Comparison of ENCODE assay signal across 9 cellular contexts in the genomic region with DNA sequence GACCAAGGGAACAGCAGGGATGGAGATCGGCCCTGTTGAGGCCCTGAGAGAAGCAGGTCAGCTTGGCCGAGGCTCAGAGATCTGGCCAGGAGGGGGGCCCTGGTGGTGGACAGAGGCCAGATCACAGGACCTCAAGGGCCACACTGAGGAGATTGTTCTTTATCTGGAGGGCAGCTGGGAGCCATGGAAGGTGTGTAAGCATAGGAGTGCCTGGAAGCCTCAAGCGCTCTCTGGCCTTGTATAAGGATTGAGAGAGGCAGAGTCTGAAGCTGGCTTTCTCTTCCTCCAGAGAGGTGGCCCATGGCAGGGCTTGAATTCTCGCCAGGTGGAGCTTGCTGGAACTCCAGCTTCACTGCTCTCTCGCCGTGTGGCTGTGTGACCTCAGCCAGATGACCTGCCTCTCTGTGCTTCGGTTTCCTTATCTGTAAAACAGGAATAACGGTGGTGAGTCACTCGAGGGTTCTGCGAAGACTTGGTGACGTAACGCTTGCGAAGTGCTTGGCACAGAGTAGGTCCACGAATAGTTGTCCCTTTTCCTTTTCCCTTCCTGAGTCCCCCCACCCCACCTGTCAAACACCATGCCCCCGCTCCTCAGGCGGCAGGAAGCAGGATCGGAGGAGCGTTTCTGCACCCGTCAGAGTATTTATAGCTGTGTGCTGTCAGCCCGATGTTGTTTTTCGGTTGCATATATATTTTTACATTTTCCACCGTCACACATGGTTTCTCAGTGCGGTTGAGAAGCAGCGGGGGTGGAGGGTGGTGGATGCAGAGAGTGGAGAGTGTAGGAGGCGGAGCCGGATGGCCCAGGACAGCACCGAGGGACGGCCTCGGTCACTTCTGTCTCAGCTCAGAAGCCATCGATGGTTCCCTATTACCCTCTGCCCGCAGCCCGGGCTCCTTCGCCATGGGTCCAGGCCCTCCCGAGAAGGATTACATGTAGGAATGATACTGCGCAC. TPM values are rescaled to one million over a fixed set of nuclear protein-coding genes. Genes with fewer than 3 reads are reported as not detected.
A peak's percentile ranks its signal among the peaks of the same experiment; 100 is the strongest.
DNase-seq lines count a peak whose midpoint lies in the region; ATAC-seq and TF ChIP-seq lines count a peak whose summit lies in the region.
"Had no signal": no experiment of that assay in that cellular context is flagged by ENCODE, and none has a peak within 500 bp of the region (broad histone marks: within the 10 kb centered on the region; RNA-seq: fewer than 3 reads in every experiment).

No MANE protein-coding gene starts in this region.

- peak overlapping the region; percentile 28 to 62 (median 51) for H3K4me3 ChIP-seq in BLaER1 treated with 17β-estradiol and CSF1 and Interleukin-3, amounts not matched to agents 10 nM and 100 nM

- no peaks in the 10 kb centered on the region for H3K9me3 ChIP-seq in BLaER1 treated with 17β-estradiol and CSF1 and Interleukin-3, amounts not matched to agents 10 nM and 100 nM (replicated peaks in 1 of 11)

- peak overlapping the region; percentile 66 to 92 (median 81) for H3K9ac ChIP-seq in BLaER1 treated with 17β-estradiol and CSF1 and Interleukin-3, amounts not matched to agents 10 nM and 100 nM

- peak overlapping the region; percentile 70 to 99 (median 94) for H3K27ac ChIP-seq in BLaER1 treated with 17β-estradiol and CSF1 and Interleukin-3, amounts not matched to agents 10 nM and 100 nM
- H3K27ac ChIP-seq in RWPE1: no peak overlapping the region

- intact Hi-C loops in left cardiac atrium (cut with DNase I): no loop called here

- H3K4me1 ChIP-seq in BLaER1 treated with 17β-estradiol and CSF1 and Interleukin-3, amounts not matched to agents 10 nM and 100 nM: peaks cover 89 to 100% (median 98%) of the 10 kb centered on the region in 10 experiments

- POLR2A ChIA-PET in RWPE1 (lab: Yijun Ruan, JAX; ENCODE audit: low non-redundant PET): no interaction called here

- ATAC-seq in GM19468 (IDR thresholded peaks at IDR 0.05; ENCODE audit: extremely low read depth, unreplicated experiment): peak; percentile 64
- ATAC-seq in left cardiac atrium: peak; percentile 67 to 77

- no peak for TF ChIP-seq CTCF in RWPE1 (conservative IDR thresholded peaks at IDR 0.05; ENCODE audit: low read depth)

- CTCF ChIA-PET in RWPE1 (lab: Yijun Ruan, JAX): interaction anchor here (0.5 to 2.5 kb wide), 4 partner anchors 11 to 498 kb away, joined by 3 to 23 read pairs (median 6); no protein-coding TSS in a partner anchor

- H3K36me3 ChIP-seq in BLaER1 treated with 17β-estradiol and CSF1 and Interleukin-3, amounts not matched to agents 10 nM and 100 nM: no peaks in the 10 kb centered on the region

- DNase-seq in HUDEP-2 (lab: John Stamatoyannopoulos, UW; ENCODE audit: unreplicated experiment in 76 of 76): peak in 69 of 76 experiments; percentile 24 to 90 (median 52)
- peak; percentile 43 to 66 (median 60) for DNase-seq in activated CD8-positive, alpha-beta memory T cell treated with anti-CD3 and anti-CD28 coated beads for 48 hours (ENCODE audit: low read depth in 2 of 3, low spot score in 2 of 3)
- DNase-seq in left cardiac atrium: peak; percentile 46
- DNase-seq in stimulated activated CD8-positive, alpha-beta memory T cell treated with anti-CD3 and anti-CD28 coated beads, Interleukin-12 subunit alpha, Interleukin-12 subunit beta, amount 100 ng/mL, for 4 hours (ENCODE audit: low read depth): peak; percentile 54
- no peak for DNase-seq in effector CD8-positive, alpha-beta T cell (lab: John Stamatoyannopoulos, UW)
- no peak for DNase-seq in RWPE1 (ENCODE audit: low spot score)
- DNase-seq: DND-41 had no signal

- no peaks in the 10 kb centered on the region for H3K27me3 ChIP-seq in BLaER1 treated with 17β-estradiol and CSF1 and Interleukin-3, amounts not matched to agents 10 nM and 100 nM

- H3K4me2 ChIP-seq in BLaER1 treated with 17β-estradiol and CSF1 and Interleukin-3, amounts not matched to agents 10 nM and 100 nM: peak overlapping the region; percentile 69 to 95 (median 91)

- no peaks in the 10 kb centered on the region for H4K20me1 ChIP-seq in BLaER1 treated with 17β-estradiol and CSF1 and Interleukin-3, amounts not matched to agents 10 nM and 100 nM

RNA-seq across cellular contexts. Expression of gene CRB2, which starts 17.0 kb away (rescaled TPM):
- 1 to 10 TPM; 1.3 to 2.2 TPM for total RNA-seq in left cardiac atrium

Comparison
In these comparisons a context has a peak if more than half of its experiments do, and no peak if none do; other contexts are left out.
1. DNase-seq: peak in HUDEP-2 (69 of 76), activated CD8-positive, alpha-beta memory T cell treated with anti-CD3 and anti-CD28 coated beads for 48 hours (3 of 3), left cardiac atrium (single experiment) and stimulated activated CD8-positive, alpha-beta memory T cell treated with anti-CD3 and anti-CD28 coated beads, Interleukin-12 subunit alpha, Interleukin-12 subunit beta, amount 100 ng/mL, for 4 hours (single experiment); none in effector CD8-positive, alpha-beta T cell (single experiment) and RWPE1 (single experiment).